10 cellular contexts compared by ENCODE assay signal in genomic region chr18:77066689-77067088, GRCh38.
DNase-seq lines count a peak whose midpoint lies in the region; TF ChIP-seq lines count a peak whose summit lies in the region.
"Had no signal": no experiment of that assay in that cellular context is flagged by ENCODE, and none has a peak within 500 bp of the region (broad histone marks: within the 10 kb centered on the region; RNA-seq: fewer than 3 reads in every experiment).

No MANE protein-coding gene starts in this region.

- H3K36me3 Mint-ChIP-seq in activated naive CD4-positive, alpha-beta T cell treated with anti-CD3 and anti-CD28 coated beads for 36 hours (ENCODE audit: low read depth), result peaks cover 49% of the 10 kb centered on the region

- no peak for TF ChIP-seq EP300 in transverse colon (IDR thresholded peaks at IDR 0.05; ENCODE audit: low read depth)

- H3K4me3 ChIP-seq in muscle layer of colon (ENCODE audit: low read depth in 1 of 2, low read length in 2 of 2), result no peak overlapping the region
- no peak overlapping the region for H3K4me3 ChIP-seq in transverse colon

- DNase-seq in activated naive CD4-positive, alpha-beta T cell treated with anti-CD3 and anti-CD28 coated beads for 36 hours, result no peak
- no peak for DNase-seq in activated naive CD4-positive, alpha-beta T cell treated with anti-CD3 and anti-CD28 coated beads, Interleukin-2, amount 50 U/mL, for 16 hours
- no peak for DNase-seq in transverse colon
- no peak for DNase-seq in NAMALWA (ENCODE audit: low spot score)
- DNase-seq in 8988T, result no peak
- DNase-seq in occipital lobe (lab: John Stamatoyannopoulos, UW), result no peak
- DNase-seq: MM.1S, RPMI8226 had no signal

- H3K9ac ChIP-seq in muscle layer of colon (ENCODE audit: low read length), result no peak overlapping the region

- H3K27ac ChIP-seq in adipose tissue (ENCODE audit: low read depth, low read length), result peak overlapping the region; percentile 84
- peak overlapping the region; percentile 3 for H3K27ac ChIP-seq in muscle layer of colon (ENCODE audit: low read depth, low read length)
- H3K27ac ChIP-seq in transverse colon, result peak overlapping the region; percentile 60 to 72 (median 70)

- H3K4me3 Mint-ChIP-seq in activated naive CD4-positive, alpha-beta T cell treated with anti-CD3 and anti-CD28 coated beads for 36 hours, result no peak overlapping the region

- H3K4me1 Mint-ChIP-seq in activated naive CD4-positive, alpha-beta T cell treated with anti-CD3 and anti-CD28 coated beads for 36 hours (ENCODE audit: low read depth), result peaks cover 99% of the 10 kb centered on the region

- H3K9me3 ChIP-seq in muscle layer of colon (ENCODE audit: low read length) (no peaks in the 10 kb centered on the region), transverse colon (no peaks in the 10 kb centered on the region)

- intact Hi-C loops in activated naive CD4-positive, alpha-beta T cell treated with anti-CD3 and anti-CD28 coated beads for 36 hours (cut with micrococcal nuclease), result loop anchor here (1.0 to 10.0 kb wide), 3 partner anchors 58 to 692 kb away; no protein-coding TSS in a partner anchor
- intact Hi-C loops in transverse colon (cut with DNase I; ENCODE audit: low total_unique reads), result no loop called here

- H3K4me1 ChIP-seq in muscle layer of colon (ENCODE audit: insufficient read depth, low read length) (peaks cover 18% of the 10 kb centered on the region), transverse colon (peaks cover 15 to 66% (median 19%) of the 10 kb centered on the region in 4 donors)

- CTCF ChIA-PET in activated naive CD4-positive, alpha-beta T cell treated with anti-CD3 and anti-CD28 coated beads for 36 hours (lab: Charles Lee), result interaction anchor here (0.5 to 2.9 kb wide), 8 partner anchors 9 to 182 kb away, joined by 3 to 11 read pairs (median 4); partner anchors contain the start of gene MBP

- no peak for TF ChIP-seq CTCF in transverse colon (IDR thresholded peaks at IDR 0.05)

- 82 to 87% (median 85%) methylated on average over 9 of the region's 9 CpGs for WGBS in adipose tissue, 3 donors
- 87% methylated on average over 9 of the region's 9 CpGs; no CpG with 5 or more reads in 1 of the 2 donors for WGBS in transverse colon (ENCODE audit: low coverage in 1 of 2), 2 donors

- TF ChIP-seq POLR2A in transverse colon (IDR thresholded peaks at IDR 0.05), result no peak

- H3K27me3 ChIP-seq in muscle layer of colon (ENCODE audit: control insufficient read depth in 1 of 2, insufficient read depth in 2 of 2, low read length in 2 of 2), result no peaks in the 10 kb centered on the region
- H3K27me3 ChIP-seq in transverse colon, result no peaks in the 10 kb centered on the region

- H3K27ac Mint-ChIP-seq in activated naive CD4-positive, alpha-beta T cell treated with anti-CD3 and anti-CD28 coated beads for 36 hours, result peak overlapping the region; percentile 92

- peaks cover 1% of the 10 kb centered on the region for H3K9me3 Mint-ChIP-seq in activated naive CD4-positive, alpha-beta T cell treated with anti-CD3 and anti-CD28 coated beads for 36 hours

- in situ Hi-C loops in transverse colon (cut with MboI; ENCODE audit: low pct_ligation_motif_present in 1 of 4, low pct_unique_long_range_greater_than_20kb in 1 of 4, low sequenced_read_pairs in 3 of 4), result loop anchor here in 1 of 4 donors (10.0 kb wide), 1 partner anchor 62 kb away; no protein-coding TSS in a partner anchor

- H3K36me3 ChIP-seq in muscle layer of colon (ENCODE audit: insufficient read depth, low read length), result no peaks in the 10 kb centered on the region
- peaks cover 0 to 5% (median 0%) of the 10 kb centered on the region in 4 donors for H3K36me3 ChIP-seq in transverse colon

- no peaks in the 10 kb centered on the region for H3K27me3 Mint-ChIP-seq in activated naive CD4-positive, alpha-beta T cell treated with anti-CD3 and anti-CD28 coated beads for 36 hours (ENCODE audit: low read depth)

Comparison
In these comparisons a context has a peak if more than half of its experiments do, and no peak if none do; other contexts are left out.
1. H3K27ac ChIP-seq: peak in every context shown above with its lines; median percentile 84 in adipose tissue; 70 in transverse colon; 3 in muscle layer of colon.